20 cellular contexts compared by ENCODE assay signal in genomic region chr22:33116846-33117547, GRCh38. TPM values are rescaled to one million over a fixed set of nuclear protein-coding genes. Genes with fewer than 3 reads are reported as not detected.
A peak's percentile ranks its signal among the peaks of the same experiment; 100 is the strongest.
DNase-seq lines count a peak whose midpoint lies in the region; TF ChIP-seq lines count a peak whose summit lies in the region.
"Had no signal": no experiment of that assay in that cellular context is flagged by ENCODE, and none has a peak within 500 bp of the region (broad histone marks: within the 10 kb centered on the region; RNA-seq: fewer than 3 reads in every experiment).

No MANE protein-coding gene starts in this region.

- H4K20me1 ChIP-seq in GM23248 (ENCODE audit: insufficient read depth), result no peaks in the 10 kb centered on the region

- H4K8ac ChIP-seq in mesendoderm (ENCODE audit: low read depth, low read length), result no peak overlapping the region

- in situ Hi-C loops in GM23248 (cut with MboI), result no loop called here

- H3K9me3 ChIP-seq in GM23248 (ENCODE audit: low read depth), result no peaks in the 10 kb centered on the region
- H3K9me3 ChIP-seq: BE2C, tibial artery had no signal

- H3K4me2 ChIP-seq in GM23248 (ENCODE audit: unreplicated experiment) (no peak overlapping the region), mesendoderm (ENCODE audit: low read length) (no peak overlapping the region)
- H3K4me2 ChIP-seq: KMS-11 had no signal

- peaks cover 3% of the 10 kb centered on the region; the same call in 1 of the 2 replicates for H3K27me3 ChIP-seq in GM23248 (replicated peaks; ENCODE audit: insufficient read depth)
- no peaks in the 10 kb centered on the region for H3K27me3 ChIP-seq in mesendoderm (ENCODE audit: insufficient read depth, low read length, poor library complexity)
- H3K27me3 ChIP-seq: BE2C, brain microvascular endothelial cell, tibial artery had no signal

- H4K5ac ChIP-seq in mesendoderm (ENCODE audit: low read length), result no peak overlapping the region

- H3K4ac ChIP-seq in mesendoderm (ENCODE audit: low read depth, low read length), result no peak overlapping the region

- no peaks in the 10 kb centered on the region for H3F3A ChIP-seq in GM23248 (ENCODE audit: insufficient read depth)

- no peak overlapping the region for H2BK120ac ChIP-seq in mesendoderm (ENCODE audit: low read depth, low read length)

- H3K27ac ChIP-seq in GM23248 (no peak overlapping the region), mesendoderm (ENCODE audit: low read depth, low read length) (no peak overlapping the region)
- H3K27ac ChIP-seq: brain microvascular endothelial cell, KMS-11, tibial artery had no signal

- H3K9me2 ChIP-seq in GM23248 (ENCODE audit: insufficient read depth), result no peaks in the 10 kb centered on the region

- no peak overlapping the region for H2AK5ac ChIP-seq in mesendoderm (ENCODE audit: low read length)

- no peak overlapping the region for H2AFZ ChIP-seq in GM23248

- no peak overlapping the region for H3K56ac ChIP-seq in mesendoderm (ENCODE audit: low read length)

- no peaks in the 10 kb centered on the region for H3K4me1 ChIP-seq in GM23248 (ENCODE audit: insufficient read depth)
- H3K4me1 ChIP-seq in mesendoderm (ENCODE audit: control insufficient read depth, low read depth, low read length), result no peaks in the 10 kb centered on the region
- H3K4me1 ChIP-seq: BE2C, tibial artery had no signal

- no peaks in the 10 kb centered on the region for H3K36me3 ChIP-seq in GM23248 (ENCODE audit: low read depth)
- no peaks in the 10 kb centered on the region for H3K36me3 ChIP-seq in mesendoderm (ENCODE audit: control insufficient read depth, insufficient read depth, low read length)
- H3K36me3 ChIP-seq: BE2C, brain microvascular endothelial cell, tibial artery had no signal

- H3K9ac ChIP-seq in GM23248, result no peak overlapping the region
- no peak overlapping the region for H3K9ac ChIP-seq in mesendoderm (ENCODE audit: low read length)
- H3K9ac ChIP-seq: KMS-11 had no signal

- no peak overlapping the region for H2BK15ac ChIP-seq in mesendoderm (replicated peaks; ENCODE audit: low read depth)

- H3K79me1 ChIP-seq in mesendoderm (ENCODE audit: low read length), result no peaks in the 10 kb centered on the region

- no peak overlapping the region for H2BK5ac ChIP-seq in mesendoderm (ENCODE audit: low read length)

- no peaks in the 10 kb centered on the region for H3K79me2 ChIP-seq in GM23248 (ENCODE audit: insufficient read depth)
- H3K79me2 ChIP-seq in mesendoderm (ENCODE audit: control insufficient read depth, insufficient read depth, low read length), result no peaks in the 10 kb centered on the region

- TF ChIP-seq POLR2A in NB4 (IDR thresholded peaks at IDR 0.05; ENCODE audit: extremely low read depth, insufficient read length), result no peak

- WGBS in GM23248 (ENCODE audit: low coverage in 1 of 2, low lambda C conversion rate in 2 of 2, missing lambda C conversion rate in 2 of 2), 2 experiments, result 68 to 81% methylated on average over 2 of the region's 2 CpGs
- WGBS in mesendoderm (ENCODE audit: extremely low coverage, insufficient coverage, low lambda C conversion rate), result no CpG with 5 or more reads among the region's 2 CpGs

- H3K23ac ChIP-seq in mesendoderm (ENCODE audit: low read length), result no peak overlapping the region

- no peak for TF ChIP-seq CTCF in NB4 (IDR thresholded peaks at IDR 0.05; ENCODE audit: low read depth, low read length)

- H3K4me3 ChIP-seq in GM23248 (no peak overlapping the region), NB4 (ENCODE audit: low read depth, low read length) (no peak overlapping the region), mesendoderm (ENCODE audit: low read length) (no peak overlapping the region)
- H3K4me3 ChIP-seq: tibial artery had no signal

- H3K18ac ChIP-seq in mesendoderm (ENCODE audit: low read length), result no peak overlapping the region

- DNase-seq in GM23248 (peak; percentile 51), NB4 (ENCODE audit: low read depth) (peak; percentile 2), astrocyte of the hippocampus (ENCODE audit: low read depth, low spot score) (peak; percentile 2), mesendoderm (peak; percentile 65), SHP77 treated with DMSO at 0.1 percent for 48 hours (lab: John Stamatoyannopoulos, UW) (no peak), iPS-NIHi11 (ENCODE audit: low spot score) (no peak), NCI-H2107 (lab: John Stamatoyannopoulos, UW) (no peak)
- DNase-seq: activated CD8-positive, alpha-beta memory T cell treated with anti-CD3 and anti-CD28 coated beads, Interleukin-2, amount 50 U/mL, for 48 hours; activated naive CD4-positive, alpha-beta T cell treated with Interleukin-2 at 50 U/mL for 16 hours; BE2C; brain microvascular endothelial cell; dermis blood vessel endothelial cell; GOT3; left colon; NCI-H345; stimulated activated CD4-positive, alpha-beta T cell treated with anti-CD3 and anti-CD28 coated beads, Interleukin-12 subunit alpha, Interleukin-12 subunit beta, amount 100 ng/mL, for 4 hours; T-helper 9 cell; tibial artery had no signal

RNA-seq across cellular contexts. Expression of gene SYN3, which starts 58.8 kb away (rescaled TPM):
- total RNA-seq in GM23248 (2014; rRNA removed; shearing (Covaris generic)), result not detected in 2 replicates
- polyA plus RNA-seq in GM23248 (2016; fragmentation: Nextera tagmentation; extraction: Ambion mirVana), result 0.39 and 0.75 TPM in 2 replicates
- polyA plus RNA-seq in mesendoderm (2013, experiment 1 of 2), result 2.6 TPM
- 3.0 TPM for polyA plus RNA-seq in mesendoderm (2013, experiment 2 of 2)
- total RNA-seq: mononuclear cell had no signal

Comparison
In these comparisons a context has a peak if more than half of its experiments do, and no peak if none do; other contexts are left out.
1. DNase-seq: peak in GM23248 (single experiment), NB4 (single experiment), astrocyte of the hippocampus (single experiment) and mesendoderm (single experiment); none in SHP77 treated with DMSO at 0.1 percent for 48 hours (single experiment), iPS-NIHi11 (single experiment) and NCI-H2107 (single experiment).